33 cellular contexts compared by ENCODE assay signal in genomic region chr11:113251281-113251680, GRCh38.
"Had no signal": no experiment of that assay in that cellular context is flagged by ENCODE, and none has a peak within 500 bp of the region (broad histone marks: within the 10 kb centered on the region; RNA-seq: fewer than 3 reads in every experiment).

No MANE protein-coding gene starts in this region.

- H3K4me1 Mint-ChIP-seq: activated B cell treated with CpG ODN at 0.5 μM for 24 hours; activated naive CD8-positive, alpha-beta T cell treated with anti-CD3 and anti-CD28 coated beads for 36 hours; activated T-helper 17 cell treated with anti-CD3 and anti-CD28 coated beads, Interleukin-2, amount 50 U/mL, for 72 hours had no signal

- H3K4me3 ChIP-seq: adrenal gland, body of pancreas, breast epithelium had no signal

- H3K27me3 ChIP-seq: adrenal gland, body of pancreas, brain microvascular endothelial cell, breast epithelium had no signal

- H3K9me3 ChIP-seq: adrenal gland, body of pancreas, breast epithelium had no signal

- H3K36me3 Mint-ChIP-seq: activated CD4-positive, alpha-beta memory T cell treated with anti-CD3 and anti-CD28 coated beads for 36 hours; activated naive CD4-positive, alpha-beta T cell treated with anti-CD3 and anti-CD28 coated beads, Interleukin-2, amount 50 U/mL, for 72 hours; activated naive CD8-positive, alpha-beta T cell treated with anti-CD3 and anti-CD28 coated beads for 36 hours had no signal

- H3K9me3 Mint-ChIP-seq: activated B cell treated with CpG ODN at 0.5 μM for 24 hours; activated CD4-positive, alpha-beta memory T cell treated with anti-CD3 and anti-CD28 coated beads for 36 hours; activated CD8-positive, alpha-beta T cell treated with anti-CD3 and anti-CD28 coated beads for 36 hours; activated naive CD4-positive, alpha-beta T cell treated with anti-CD3 and anti-CD28 coated beads for 36 hours; activated naive CD4-positive, alpha-beta T cell treated with anti-CD3 and anti-CD28 coated beads, Interleukin-2, amount 50 U/mL, for 72 hours; activated naive CD8-positive, alpha-beta T cell treated with anti-CD3 and anti-CD28 coated beads for 36 hours; activated T-cell treated with anti-CD3 and anti-CD28 coated beads, Interleukin-2, amount 50 U/mL, for 4 hours; activated T-cell treated with anti-CD3 and anti-CD28 coated beads, Interleukin-2, amount 50 U/mL, for 72 hours; activated T-helper 1 cell treated with anti-CD3 and anti-CD28 coated beads, Interleukin-12 subunit alpha, Interleukin-12 subunit beta, Interleukin-2, Interleukin-4 antibody, amounts not matched to agents 30 ng/mL and 10 ng/mL and 1 ng/mL, durations not matched to agents 14 hours and 24 hours and 36 hours; activated T-helper 17 cell treated with anti-CD3 and anti-CD28 coated beads, Interleukin-2, amount 50 U/mL, for 72 hours; T-helper 1 cell treated with Interleukin-12 subunit alpha and Interleukin-12 subunit beta and Interleukin-4 antibody, amounts not matched to agents 30 μg/mL and 1 μg/mL, for 36 hours; T-helper 2 cell treated with Interferon-gamma antibody and Interleukin-4, amounts not matched to agents 5 μg/mL and 100 μg/mL, for 36 hours had no signal

- H3K36me3 ChIP-seq: adrenal gland, brain microvascular endothelial cell, breast epithelium had no signal

- ATAC-seq: activated CD8-positive, alpha-beta T cell treated with anti-CD3 and anti-CD28 coated beads for 36 hours; activated naive CD4-positive, alpha-beta T cell treated with anti-CD3 and anti-CD28 coated beads, Interleukin-2, amount 50 U/mL, for 72 hours; activated T-cell treated with anti-CD3 and anti-CD28 coated beads, Interleukin-2, amount 50 U/mL, for 4 hours; activated T-cell treated with anti-CD3 and anti-CD28 coated beads, Interleukin-2, amount 50 U/mL, for 72 hours; activated T-helper 17 cell treated with anti-CD3 and anti-CD28 coated beads, Interleukin-2, amount 50 U/mL, for 72 hours; body of pancreas had no signal

- H3K27ac ChIP-seq: adrenal gland, body of pancreas, brain microvascular endothelial cell, breast epithelium, VCaP had no signal

- H3K4me1 ChIP-seq: body of pancreas, breast epithelium had no signal

- DNase-seq: activated B cell treated with CpG ODN at 0.5 μM for 24 hours; activated CD4-positive, alpha-beta memory T cell treated with anti-CD3 and anti-CD28 coated beads for 36 hours; activated CD4-positive, alpha-beta T cell treated with anti-CD3 and anti-CD28 coated beads for 48 hours; activated CD4-positive, alpha-beta T cell treated with anti-CD3 and anti-CD28 coated beads, Interleukin-2, amount 50 U/mL, for 1 hour; activated CD4-positive, alpha-beta T cell treated with anti-CD3 and anti-CD28 coated beads, Interleukin-2, amount 50 U/mL, for 4 hours; activated CD4-positive, CD25-positive, alpha-beta regulatory T cell treated with anti-CD3 and anti-CD28 coated beads, Interleukin-2, amount 50 U/mL, for 72 hours; activated CD8-positive, alpha-beta memory T cell treated with anti-CD3 and anti-CD28 coated beads, Interleukin-2, amount 50 U/mL, for 4 hours; activated CD8-positive, alpha-beta T cell treated with anti-CD3 and anti-CD28 coated beads for 36 hours; activated effector memory CD4-positive, alpha-beta T cell treated with anti-CD3 and anti-CD28 coated beads, Interleukin-2, amount 50 U/mL, for 16 hours; activated gamma-delta T cell treated with Interleukin-2 at 50 U/mL for 16 hours; activated naive CD4-positive, alpha-beta T cell; activated naive CD4-positive, alpha-beta T cell treated with anti-CD3 and anti-CD28 coated beads for 36 hours; activated naive CD4-positive, alpha-beta T cell treated with anti-CD3 and anti-CD28 coated beads, Interleukin-2, amount 50 U/mL, for 16 hours; activated naive CD8-positive, alpha-beta T cell treated with anti-CD3 and anti-CD28 coated beads for 36 hours; activated T-cell treated with anti-CD3 and anti-CD28 coated beads for 4 hours; activated T-cell treated with anti-CD3 and anti-CD28 coated beads, Interleukin-2, amount 50 U/mL, for 1 hour; activated T-cell treated with anti-CD3 and anti-CD28 coated beads, Interleukin-2, amount 50 U/mL, for 4 hours; activated T-cell treated with anti-CD3 and anti-CD28 coated beads, Interleukin-2, amount 50 U/mL, for 72 hours; amniotic stem cell; aorta; body of pancreas; brain microvascular endothelial cell; central memory CD4-positive, alpha-beta T cell; T-helper 2 cell; T-helper 9 cell had no signal

- H3K27ac Mint-ChIP-seq: activated B cell treated with CpG ODN at 0.5 μM for 24 hours; activated CD4-positive, alpha-beta memory T cell treated with anti-CD3 and anti-CD28 coated beads for 36 hours; activated CD8-positive, alpha-beta T cell treated with anti-CD3 and anti-CD28 coated beads for 36 hours; activated naive CD4-positive, alpha-beta T cell treated with anti-CD3 and anti-CD28 coated beads for 36 hours; activated naive CD4-positive, alpha-beta T cell treated with anti-CD3 and anti-CD28 coated beads, Interleukin-2, amount 50 U/mL, for 72 hours; activated naive CD8-positive, alpha-beta T cell treated with anti-CD3 and anti-CD28 coated beads for 36 hours; activated T-cell treated with anti-CD3 and anti-CD28 coated beads, Interleukin-2, amount 50 U/mL, for 72 hours; activated T-helper 1 cell treated with anti-CD3 and anti-CD28 coated beads, Interleukin-12 subunit alpha, Interleukin-12 subunit beta, Interleukin-2, Interleukin-4 antibody, amounts not matched to agents 30 ng/mL and 10 ng/mL and 1 ng/mL, durations not matched to agents 14 hours and 24 hours and 36 hours; activated T-helper 17 cell treated with anti-CD3 and anti-CD28 coated beads, Interleukin-2, amount 50 U/mL, for 72 hours; T-helper 1 cell treated with Interleukin-12 subunit alpha and Interleukin-12 subunit beta and Interleukin-4 antibody, amounts not matched to agents 30 μg/mL and 1 μg/mL, for 36 hours; T-helper 2 cell treated with Interferon-gamma antibody and Interleukin-4, amounts not matched to agents 5 μg/mL and 100 μg/mL, for 36 hours had no signal

- H3K4me3 Mint-ChIP-seq: activated B cell treated with CpG ODN at 0.5 μM for 24 hours; activated CD4-positive, alpha-beta memory T cell treated with anti-CD3 and anti-CD28 coated beads for 36 hours; activated CD8-positive, alpha-beta T cell treated with anti-CD3 and anti-CD28 coated beads for 36 hours; activated naive CD4-positive, alpha-beta T cell treated with anti-CD3 and anti-CD28 coated beads for 36 hours; activated naive CD8-positive, alpha-beta T cell treated with anti-CD3 and anti-CD28 coated beads for 36 hours; activated T-cell treated with anti-CD3 and anti-CD28 coated beads, Interleukin-2, amount 50 U/mL, for 4 hours; activated T-cell treated with anti-CD3 and anti-CD28 coated beads, Interleukin-2, amount 50 U/mL, for 72 hours; activated T-helper 1 cell treated with anti-CD3 and anti-CD28 coated beads, Interleukin-12 subunit alpha, Interleukin-12 subunit beta, Interleukin-2, Interleukin-4 antibody, amounts not matched to agents 30 ng/mL and 10 ng/mL and 1 ng/mL, durations not matched to agents 14 hours and 24 hours and 36 hours; activated T-helper 17 cell treated with anti-CD3 and anti-CD28 coated beads, Interleukin-2, amount 50 U/mL, for 72 hours; T-helper 1 cell treated with Interleukin-12 subunit alpha and Interleukin-12 subunit beta and Interleukin-4 antibody, amounts not matched to agents 30 μg/mL and 1 μg/mL, for 36 hours; T-helper 2 cell treated with Interferon-gamma antibody and Interleukin-4, amounts not matched to agents 5 μg/mL and 100 μg/mL, for 36 hours had no signal
